ENCODE assay signal across 8 cellular contexts in the genomic region with DNA sequence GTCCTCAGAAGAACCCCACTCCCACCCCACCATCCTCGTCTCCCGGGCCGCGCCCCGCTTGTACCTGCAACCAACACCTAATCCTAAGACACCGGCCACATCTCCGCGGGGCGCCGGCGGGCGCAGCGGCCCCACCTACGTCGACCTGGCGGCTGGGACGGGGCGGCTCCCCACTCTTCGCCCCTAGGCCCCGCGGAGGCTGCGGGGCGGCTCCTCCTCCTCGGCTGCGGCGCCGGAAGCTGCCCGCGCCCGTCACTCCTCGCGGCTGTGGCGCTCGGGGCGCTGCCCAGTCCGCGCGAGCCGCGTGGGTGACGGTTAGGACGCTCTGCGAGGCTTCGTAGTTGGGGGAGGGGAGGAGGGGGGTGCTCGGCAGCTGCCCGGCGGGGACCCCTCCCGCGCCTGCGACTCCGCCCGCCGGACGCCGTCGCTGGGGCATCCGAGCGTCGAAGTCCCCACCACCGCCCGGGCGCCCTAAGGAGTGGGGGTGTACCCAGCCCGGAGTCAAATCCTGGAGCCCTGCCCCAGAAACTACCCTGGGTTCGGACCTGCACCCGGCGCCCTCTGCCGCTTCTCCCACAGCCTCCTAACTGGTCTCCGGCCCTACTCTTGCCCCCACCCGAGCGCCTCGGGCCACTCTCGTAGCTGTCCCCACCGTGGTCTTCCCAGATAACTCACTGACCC. TPM values are rescaled to one million over a fixed set of nuclear protein-coding genes. Genes with fewer than 3 reads are reported as not detected.
DNase-seq lines count a peak whose midpoint lies in the region; ATAC-seq lines count a peak whose summit lies in the region.

A gene (minus strand): TSS at position 241 of the 681 bp plus-strand sequence. CDS start 17,934 bp downstream, outside the sequence.

- DNase-seq in NCI-H146 (lab: John Stamatoyannopoulos, UW) (peak; percentile 63), NCI-H146 treated with DMSO at 0.1 percent for 48 hours (lab: John Stamatoyannopoulos, UW; ENCODE audit: unreplicated experiment) (no peak), hepatic stellate cell (ENCODE audit: low spot score) (peak; percentile 25), A172 (ENCODE audit: low spot score) (no peak)

- peaks cover 5% of the 10 kb centered on the region for H3K4me1 Mint-ChIP-seq in activated naive CD4-positive, alpha-beta T cell treated with anti-CD3 and anti-CD28 coated beads, Interleukin-2, amount 50 U/mL, for 24 hours
- H3K4me1 Mint-ChIP-seq in stimulated activated naive CD8-positive, alpha-beta T cell treated with anti-CD3 and anti-CD28 coated beads, Interleukin-15, Interleukin-2, amounts not matched to agents 100 ng/mL and 50 ng/mL, for 24 hours (ENCODE audit: low read depth): peaks cover 10% of the 10 kb centered on the region

- H3K4me3 Mint-ChIP-seq in activated naive CD4-positive, alpha-beta T cell treated with anti-CD3 and anti-CD28 coated beads, Interleukin-2, amount 50 U/mL, for 24 hours: peak within 1 kb of the TSS; percentile 78
- peak within 1 kb of the TSS; percentile 65 for H3K4me3 Mint-ChIP-seq in stimulated activated naive CD8-positive, alpha-beta T cell treated with anti-CD3 and anti-CD28 coated beads, Interleukin-15, Interleukin-2, amounts not matched to agents 100 ng/mL and 50 ng/mL, for 24 hours

- H3K36me3 Mint-ChIP-seq in activated naive CD4-positive, alpha-beta T cell treated with anti-CD3 and anti-CD28 coated beads, Interleukin-2, amount 50 U/mL, for 24 hours: no peaks in the 10 kb centered on the region
- no peaks in the 10 kb centered on the region for H3K36me3 Mint-ChIP-seq in stimulated activated naive CD8-positive, alpha-beta T cell treated with anti-CD3 and anti-CD28 coated beads, Interleukin-15, Interleukin-2, amounts not matched to agents 100 ng/mL and 50 ng/mL, for 24 hours (ENCODE audit: low read depth)

- H3K27ac Mint-ChIP-seq in activated naive CD4-positive, alpha-beta T cell treated with anti-CD3 and anti-CD28 coated beads, Interleukin-2, amount 50 U/mL, for 24 hours: no peak within 1 kb of the TSS
- no peak within 1 kb of the TSS for H3K27ac Mint-ChIP-seq in stimulated activated naive CD8-positive, alpha-beta T cell treated with anti-CD3 and anti-CD28 coated beads, Interleukin-15, Interleukin-2, amounts not matched to agents 100 ng/mL and 50 ng/mL, for 24 hours

- no peak for ATAC-seq in HG03432 (IDR thresholded peaks at IDR 0.05; ENCODE audit: unreplicated experiment)
- no peak for ATAC-seq in GM21528 (IDR thresholded peaks at IDR 0.05; ENCODE audit: low FRiP score, unreplicated experiment)

- H3K27me3 Mint-ChIP-seq in activated naive CD4-positive, alpha-beta T cell treated with anti-CD3 and anti-CD28 coated beads, Interleukin-2, amount 50 U/mL, for 24 hours: peaks cover 29% of the 10 kb centered on the region
- H3K27me3 Mint-ChIP-seq in stimulated activated naive CD8-positive, alpha-beta T cell treated with anti-CD3 and anti-CD28 coated beads, Interleukin-15, Interleukin-2, amounts not matched to agents 100 ng/mL and 50 ng/mL, for 24 hours: peaks cover 42% of the 10 kb centered on the region

- H3K9me3 Mint-ChIP-seq in activated naive CD4-positive, alpha-beta T cell treated with anti-CD3 and anti-CD28 coated beads, Interleukin-2, amount 50 U/mL, for 24 hours: no peaks in the 10 kb centered on the region
- no peaks in the 10 kb centered on the region for H3K9me3 Mint-ChIP-seq in stimulated activated naive CD8-positive, alpha-beta T cell treated with anti-CD3 and anti-CD28 coated beads, Interleukin-15, Interleukin-2, amounts not matched to agents 100 ng/mL and 50 ng/mL, for 24 hours

RNA-seq across cellular contexts. Expression of the gene that starts here (rescaled TPM):
- not detected in 2 replicates for total RNA-seq in A172 (2014; rRNA removed; shearing (Covaris generic))

Comparison
In these comparisons a context has a peak if more than half of its experiments do, and no peak if none do; other contexts are left out.
1. DNase-seq: peak in NCI-H146 (single experiment) and hepatic stellate cell (single experiment); none in NCI-H146 treated with DMSO at 0.1 percent for 48 hours (single experiment) and A172 (single experiment).